Comparison of ENCODE assay signal across 19 cellular contexts in the genomic region with DNA sequence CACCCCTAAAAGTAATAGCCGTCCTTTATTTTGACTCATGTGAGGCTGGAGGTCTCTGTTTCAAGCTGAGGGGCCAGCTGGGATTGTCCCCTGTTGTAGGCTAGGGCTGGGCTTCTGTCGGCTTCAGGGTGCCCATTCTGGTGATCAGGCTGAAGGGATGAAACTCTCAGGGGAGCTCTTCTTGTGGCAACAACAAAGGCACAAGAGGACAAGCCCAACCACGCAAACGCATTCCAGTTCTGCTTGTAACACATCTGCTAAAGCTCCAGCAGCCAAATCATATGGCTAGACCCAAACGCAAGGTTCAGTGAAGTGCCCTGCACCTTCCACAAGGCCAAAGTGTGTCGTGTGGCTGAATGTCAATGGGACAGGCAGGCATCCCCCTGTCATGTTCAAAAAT.
"Had no signal": no experiment of that assay in that cellular context is flagged by ENCODE, and none has a peak within 500 bp of the region (broad histone marks: within the 10 kb centered on the region; RNA-seq: fewer than 3 reads in every experiment).

No MANE protein-coding gene starts in this region.

- H3K9me3 ChIP-seq: body of pancreas, mucosa of descending colon, right lobe of liver, stomach, suprapubic skin, tibial nerve, uterus had no signal

- FAIRE-seq: small intestine had no signal

- H3K27me3 ChIP-seq: body of pancreas, right lobe of liver, stomach, suprapubic skin, tibial nerve, uterus had no signal

- H3K4me1 ChIP-seq: body of pancreas, stomach, suprapubic skin, tibial nerve, uterus had no signal

- H3K4me3 ChIP-seq: body of pancreas, mucosa of descending colon, right lobe of liver, stomach, suprapubic skin, tibial nerve, uterus had no signal

- H3K27ac ChIP-seq: body of pancreas, right lobe of liver, stomach, suprapubic skin, tibial nerve, uterus, VCaP had no signal

- DNase-seq: activated CD4-positive, alpha-beta memory T cell treated with anti-CD3 and anti-CD28 coated beads, Interleukin-2, amount 10 ng/mL, durations not matched to agents 7 days and 5 days; activated CD4-positive, alpha-beta T cell treated with anti-CD3 and anti-CD28 coated beads, Interleukin-2, amount 10 ng/mL, durations not matched to agents 24 days and 14 days; activated effector memory CD4-positive, alpha-beta T cell treated with Interleukin-2 at 50 U/mL for 16 hours; activated naive CD4-positive, alpha-beta T cell treated with anti-CD3 and anti-CD28 coated beads for 36 hours; activated naive CD8-positive, alpha-beta T cell treated with anti-CD3 and anti-CD28 coated beads, Interleukin-2, amount 50 U/mL, for 24 hours; activated T-cell treated with anti-CD3 and anti-CD28 coated beads, Interleukin-2, amount 50 U/mL, for 72 hours; body of pancreas; effector memory CD4-positive, alpha-beta T cell; foreskin melanocyte; mucosa of descending colon; naive B cell; posterior cingulate gyrus; right lobe of liver; small intestine; stomach; uterus had no signal

- H3K36me3 ChIP-seq: right lobe of liver, stomach, suprapubic skin, tibial nerve, uterus had no signal
